ENCODE assay signal across 11 cellular contexts in genomic region chr3:52051444-52051843, GRCh38. TPM values are rescaled to one million over a fixed set of nuclear protein-coding genes. Genes with fewer than 3 reads are reported as not detected.
DNase-seq lines count a peak whose midpoint lies in the region; ATAC-seq and TF ChIP-seq lines count a peak whose summit lies in the region.
"Had no signal": no experiment of that assay in that cellular context is flagged by ENCODE, and none has a peak within 500 bp of the region (broad histone marks: within the 10 kb centered on the region; RNA-seq: fewer than 3 reads in every experiment).

No MANE protein-coding gene starts in this region.

- H2BK15ac ChIP-seq in IMR-90 (ENCODE audit: low read depth, low read length) = no peak overlapping the region
- H2BK15ac ChIP-seq in neuronal stem cell (ENCODE audit: low read length) = no peak overlapping the region

- H3K36me3 Mint-ChIP-seq in CD14-positive monocyte = peaks cover 47 to 65% of the 10 kb centered on the region in 2 donors
- peaks cover 19% of the 10 kb centered on the region for H3K36me3 Mint-ChIP-seq in chondrocyte (ENCODE audit: low read depth)

- no peak overlapping the region for H2BK12ac ChIP-seq in neuronal stem cell (ENCODE audit: low read length)

- in situ Hi-C loops in IMR-90 (cut with MboI; ENCODE audit: low sequenced_read_pairs) = no loop called here

- 0 out of 2 replicates have a peak overlapping the region, but pooled peaks have one; percentile 39 for H3K23ac ChIP-seq in IMR-90 (ENCODE audit: low read depth, low read length)
- H3K23ac ChIP-seq in neuronal stem cell (ENCODE audit: low read depth, low read length, poor library complexity) = no peak overlapping the region

- H3K4me3 Mint-ChIP-seq in CD14-positive monocyte = peak overlapping the region in 1 of 2 donors; percentile 91
- no peak overlapping the region for H3K4me3 Mint-ChIP-seq in chondrocyte (ENCODE audit: unreplicated experiment)

- H4K5ac ChIP-seq in IMR-90 (ENCODE audit: low read depth, low read length) = no peak overlapping the region

- H3K27ac Mint-ChIP-seq in CD14-positive monocyte (peak overlapping the region in 6 of 7 donors; percentile 41 to 93 (median 86)), chondrocyte (ENCODE audit: unreplicated experiment) (peak overlapping the region; percentile 95)

- H4K8ac ChIP-seq in IMR-90 (ENCODE audit: low read depth in 2 of 2, low read length in 2 of 2) (no peak overlapping the region), neuronal stem cell (ENCODE audit: low read depth, low read length) (no peak overlapping the region)

- no peaks in the 10 kb centered on the region for H3K9me3 ChIP-seq in IMR-90 (ENCODE audit: control insufficient read depth, insufficient read depth, low read length)
- no peaks in the 10 kb centered on the region for H3K9me3 ChIP-seq in psoas muscle
- no peaks in the 10 kb centered on the region for H3K9me3 ChIP-seq in neuronal stem cell (replicated peaks in 1 of 2; ENCODE audit: control insufficient read depth in 2 of 2, insufficient read depth in 1 of 2, low read depth in 1 of 2, low read length in 2 of 2)

- H3K4me2 ChIP-seq in IMR-90 (ENCODE audit: low read depth, low read length) (no peak overlapping the region), neuronal stem cell (ENCODE audit: insufficient read depth, low read length, poor library complexity, severe bottlenecking) (no peak overlapping the region)

- H3K4ac ChIP-seq in IMR-90 (ENCODE audit: low read depth, low read length) (no peak overlapping the region), neuronal stem cell (ENCODE audit: low read length) (no peak overlapping the region)

- H3K18ac ChIP-seq in IMR-90 (ENCODE audit: low read depth, low read length) (no peak overlapping the region), neuronal stem cell (ENCODE audit: low read length) (no peak overlapping the region)

- H3K27me3 ChIP-seq in IMR-90 (ENCODE audit: control insufficient read depth, insufficient read depth, low read length) = no peaks in the 10 kb centered on the region
- H3K27me3 ChIP-seq in psoas muscle (ENCODE audit: insufficient read depth in 3 of 3, low read length in 2 of 3) = no peaks in the 10 kb centered on the region
- H3K27me3 ChIP-seq in neuronal stem cell (ENCODE audit: control insufficient read depth in 3 of 3, insufficient read depth in 3 of 3, low read depth in 1 of 3, low read length in 3 of 3) = no peaks in the 10 kb centered on the region

- H3K9me1 ChIP-seq in IMR-90 (ENCODE audit: insufficient read depth, low read length) = peaks cover 19% of the 10 kb centered on the region

- H3K27ac ChIP-seq in IMR-90 (ENCODE audit: insufficient read depth, low read length) = no peak overlapping the region
- peak overlapping the region; percentile 86 for H3K27ac ChIP-seq in psoas muscle
- no peak overlapping the region for H3K27ac ChIP-seq in neuronal stem cell (replicated peaks; ENCODE audit: low read length)

- CTCF ChIA-PET in IMR-90 (lab: Yijun Ruan, JAX) = interaction anchor here (4.1 kb wide), 1 partner anchor 47 kb away, joined by 28 read pairs; no protein-coding TSS in a partner anchor

- H3K27me3 Mint-ChIP-seq in CD14-positive monocyte (ENCODE audit: low read depth in 3 of 3) = peaks cover 0 to 3% (median 1%) of the 10 kb centered on the region in 3 donors
- H3K27me3 Mint-ChIP-seq in chondrocyte (ENCODE audit: low read depth) = no peaks in the 10 kb centered on the region

- TF ChIP-seq CTCF in CD14-positive monocyte (IDR thresholded peaks at IDR 0.05) (no peak), IMR-90 (conservative IDR thresholded peaks at IDR 0.05; ENCODE audit: low read depth, low read length) (no peak), chondrocyte (IDR thresholded peaks at IDR 0.05) (no peak), psoas muscle (IDR thresholded peaks at IDR 0.05) (no peak)

- H2BK5ac ChIP-seq in IMR-90 (ENCODE audit: low read depth, low read length, poor library complexity, severe bottlenecking) (no peak overlapping the region), neuronal stem cell (ENCODE audit: low read length) (no peak overlapping the region)

- H3K9ac ChIP-seq in IMR-90 (ENCODE audit: low read depth, low read length) (no peak overlapping the region), neuronal stem cell (ENCODE audit: low read depth, low read length, poor library complexity) (no peak overlapping the region)

- H3K4me1 Mint-ChIP-seq in CD14-positive monocyte (peaks cover 41% of the 10 kb centered on the region), chondrocyte (ENCODE audit: low read depth) (peaks cover 58% of the 10 kb centered on the region)

- dilution Hi-C loops in IMR-90 (cut with HindIII; ENCODE audit: low sequenced_read_pairs, unreplicated experiment) = no loop called here

- H3K14ac ChIP-seq in IMR-90 (replicated peaks; ENCODE audit: low read depth, low read length) (no peak overlapping the region), neuronal stem cell (ENCODE audit: low read length) (no peak overlapping the region)

- WGBS in IMR-90 (ENCODE audit: extremely low coverage in 2 of 2, insufficient read length in 1 of 2), 2 experiments = 100% methylated on average over 3 of the region's 8 CpGs; no CpG with 5 or more reads in 1 of the 2 experiments
- 50 to 80% (median 63%) methylated on average over 8 of the region's 8 CpGs for WGBS in psoas muscle, 3 donors
- WGBS in neuronal stem cell (ENCODE audit: extremely low coverage in 2 of 2, insufficient read length in 2 of 2, insufficient replicate concordance in 1 of 2), 2 donors = no CpG with 5 or more reads among the region's 8 CpGs

- H3K4me1 ChIP-seq in IMR-90 (ENCODE audit: control insufficient read depth, insufficient read depth, low read length) (peaks cover 46% of the 10 kb centered on the region), psoas muscle (peaks cover 60% of the 10 kb centered on the region), neuronal stem cell (ENCODE audit: control insufficient read depth in 2 of 2, insufficient read depth in 1 of 2, low read depth in 1 of 2, low read length in 2 of 2) (peaks cover 16 to 20% of the 10 kb centered on the region in 2 donors)

- H3K36me3 ChIP-seq in IMR-90 (ENCODE audit: control insufficient read depth, insufficient read depth, low read length) (peaks cover 30% of the 10 kb centered on the region), psoas muscle (ENCODE audit: insufficient read depth in 1 of 2, low read depth in 1 of 2) (peaks cover 3 to 47% of the 10 kb centered on the region in 2 donors), neuronal stem cell (replicated peaks in 1 of 2; ENCODE audit: control insufficient read depth in 2 of 2, insufficient read depth in 2 of 2, low read length in 2 of 2) (peaks cover 37 to 51% of the 10 kb centered on the region in 2 donors)

- H3K56ac ChIP-seq in IMR-90 (ENCODE audit: extremely low read depth, insufficient read depth, low read length) = no peak overlapping the region

- H3K9me3 Mint-ChIP-seq in CD14-positive monocyte (peaks cover 0 to 1% (median 0%) of the 10 kb centered on the region in 7 donors), chondrocyte (ENCODE audit: low read depth) (no peaks in the 10 kb centered on the region)

- no peak overlapping the region for H2BK20ac ChIP-seq in IMR-90 (ENCODE audit: low read depth, low read length)

- H2BK120ac ChIP-seq in IMR-90 (ENCODE audit: low read depth, low read length) (no peak overlapping the region), neuronal stem cell (ENCODE audit: low read depth, low read length) (no peak overlapping the region)

- no peak overlapping the region; the same call in 1 of the 2 replicates for H4K91ac ChIP-seq in IMR-90 (ENCODE audit: insufficient read depth, low read depth, low read length)
- no peak overlapping the region for H4K91ac ChIP-seq in neuronal stem cell (ENCODE audit: low read depth, low read length, poor library complexity)

- BruUV-seq in IMR-90 (replicated peaks; lab: Mats Ljungman, UMichigan) = no TSS peak

- H3K4me3 ChIP-seq in IMR-90 (ENCODE audit: insufficient read depth, low read depth, low read length) (no peak overlapping the region), psoas muscle (peak overlapping the region; percentile 87), neuronal stem cell (ENCODE audit: low read length in 2 of 2) (no peak overlapping the region)

- peaks cover 11% of the 10 kb centered on the region; the same call in 1 of the 2 replicates for H4K20me1 ChIP-seq in IMR-90 (ENCODE audit: insufficient read depth, low read length)

- no peak for ATAC-seq in IMR-90 (ENCODE audit: low read depth)
- ATAC-seq in psoas muscle = no peak
- ATAC-seq in HG03521 (IDR thresholded peaks at IDR 0.05; ENCODE audit: unreplicated experiment) = no peak
- ATAC-seq in HG02642 (IDR thresholded peaks at IDR 0.05; ENCODE audit: poor library complexity, unreplicated experiment) = no peak
- ATAC-seq in GM21576 (IDR thresholded peaks at IDR 0.05; ENCODE audit: unreplicated experiment) = no peak
- ATAC-seq: activated CD4-positive, CD25-positive, alpha-beta regulatory T cell treated with anti-CD3 and anti-CD28 coated beads, Interleukin-2, amount 50 U/mL, for 24 hours had no signal

- POLR2A ChIA-PET in IMR-90 (lab: Charles Lee; ENCODE audit: unreplicated experiment) = no interaction called here

- TF ChIP-seq RAD21 in IMR-90 (IDR thresholded peaks at IDR 0.05; ENCODE audit: low read length) = no peak

- intact Hi-C loops in CD14-positive monocyte (cut with micrococcal nuclease) = loop anchor here (5.0 kb wide), 2 partner anchors 49 to 54 kb away; partner anchors contain the start of gene RPL29 (in 1 of the 2)
- intact Hi-C loops in IMR-90 (cut with micrococcal nuclease) = no loop called here
- intact Hi-C loops in psoas muscle (cut with DNase I) = loop anchor here (5.0 kb wide), 2 partner anchors 39 to 109 kb away; partner anchors contain the start of genes PARP3 (in 1 of the 2) and RRP9 (in 1 of the 2)

- peak overlapping the region; percentile 65 for H2AK9ac ChIP-seq in IMR-90 (replicated peaks; ENCODE audit: low read depth, low read length, poor library complexity)

- DNase-seq in CD14-positive monocyte (ENCODE audit: low spot score) = no peak
- DNase-seq in IMR-90 = no peak
- no peak for DNase-seq in chondrocyte (ENCODE audit: low spot score)
- no peak for DNase-seq in psoas muscle
- DNase-seq in neuronal stem cell (ENCODE audit: low spot score) = no peak
- DNase-seq: NCI-H1417 treated with DMSO at 0.1 percent for 48 hours, SIG-M5 had no signal

- peaks cover 17 to 82% of the 10 kb centered on the region in 2 experiments for H3K79me1 ChIP-seq in IMR-90 (ENCODE audit: low read depth in 1 of 2, low read length in 2 of 2)
- H3K79me1 ChIP-seq in neuronal stem cell (ENCODE audit: low read depth, low read length) = peaks cover 9% of the 10 kb centered on the region

- H2AK5ac ChIP-seq in IMR-90 (ENCODE audit: low read depth, low read length) (peak overlapping the region; percentile 72), neuronal stem cell (ENCODE audit: low read depth, low read length) (no peak overlapping the region)

- no peak for TF ChIP-seq POLR2A in IMR-90 (IDR thresholded peaks at IDR 0.05; ENCODE audit: low read depth, low read length)

- H2AFZ ChIP-seq in IMR-90 (replicated peaks; ENCODE audit: low read length, poor library complexity) = no peak overlapping the region
- H2AFZ ChIP-seq in neuronal stem cell (ENCODE audit: low read length) = no peak overlapping the region

RNA-seq across cellular contexts. Expression of gene DUSP7, which starts 4.9 kb away (rescaled TPM):
- polyA plus RNA-seq in CD14-positive monocyte = 1 to 10 TPM; 2.8 to 3.9 TPM
- 9.3 and 9.7 TPM in 2 replicates for total RNA-seq in IMR-90 (2012; rRNA removed)
- polyA plus RNA-seq in IMR-90 (2012; rRNA removed) = 24.0 and 27.8 TPM in 2 replicates
- 10.9 and 26.7 TPM in 2 replicates for polyA plus RNA-seq in IMR-90 (2012; cell fraction: cytosol; rRNA removed)
- polyA plus RNA-seq in IMR-90 (2012; cell fraction: nucleus; rRNA removed; ENCODE audit: low replicate concordance) = 8.9 and 16.8 TPM in 2 replicates
- total RNA-seq in chondrocyte = 32.5 to 33.6 TPM (median 33.3 TPM) in 3 replicates
- 10 to 100 TPM in 3 of 4 donors, 1 to 10 TPM in 1; 9.7 to 31.9 (median 17.1) TPM for total RNA-seq in psoas muscle
- polyA plus RNA-seq in psoas muscle = 10 to 100 TPM in 2 of 3 donors, 1 to 10 TPM in 1; 7.4 to 27.6 (median 15.7) TPM
- polyA plus RNA-seq in neuronal stem cell (2013, experiment 1 of 2) = 13.5 TPM
- 13.8 TPM for polyA plus RNA-seq in neuronal stem cell (2013, experiment 2 of 2)

RNA-seq across cellular contexts. Expression of gene RPL29, which starts 55.7 kb away (rescaled TPM):
- polyA plus RNA-seq in CD14-positive monocyte (100 to 1,000 TPM; 753 to 856 TPM), IMR-90 (2012; rRNA removed) (2,126 and 2,187 TPM in 2 replicates), psoas muscle (1,000 to 10,000 TPM; 2,395 to 2,767 (median 2,598) TPM)
- total RNA-seq in IMR-90 (2012; rRNA removed) (1,798 and 2,081 TPM in 2 replicates), chondrocyte (610 to 772 TPM (median 621 TPM) in 3 replicates), psoas muscle (1,000 to 10,000 TPM; 1,113 to 1,294 (median 1,226) TPM)
- polyA plus RNA-seq in IMR-90 (2012; cell fraction: cytosol; rRNA removed) = 1,284 and 2,643 TPM in 2 replicates
- polyA plus RNA-seq in IMR-90 (2012; cell fraction: nucleus; rRNA removed; ENCODE audit: low replicate concordance) = 510 and 968 TPM in 2 replicates
- 2,500 TPM for polyA plus RNA-seq in neuronal stem cell (2013, experiment 1 of 2)
- 2,467 TPM for polyA plus RNA-seq in neuronal stem cell (2013, experiment 2 of 2)
